In the genomic region with DNA sequence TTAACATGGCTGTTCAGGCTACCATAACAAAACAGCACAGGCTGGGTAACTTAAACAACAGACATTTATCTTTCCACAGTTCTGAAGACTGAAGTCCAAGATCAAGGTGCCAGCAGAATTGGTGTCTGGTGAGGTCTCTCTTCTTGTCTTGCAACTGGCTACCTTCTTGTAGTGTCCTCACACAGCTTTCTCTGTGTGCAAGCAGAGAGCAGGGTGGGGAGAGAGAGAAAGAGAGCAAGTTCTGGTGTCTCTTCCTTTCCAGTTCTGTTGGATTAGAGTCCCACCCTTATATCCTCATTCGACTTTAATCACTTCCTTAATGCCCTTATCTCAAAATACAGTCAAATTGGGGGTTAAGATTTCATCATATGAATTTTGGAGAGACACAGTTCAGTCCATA, we compare ENCODE assay signal across 21 cellular contexts.
"Had no signal": no experiment of that assay in that cellular context is flagged by ENCODE, and none has a peak within 500 bp of the region (broad histone marks: within the 10 kb centered on the region; RNA-seq: fewer than 3 reads in every experiment).

No MANE protein-coding gene starts in this region.

- DNase-seq: esophagus squamous epithelium; foreskin fibroblast; glutamatergic neuron; immature natural killer cell; left ventricle myocardium inferior; lower lobe of right lung; mesendoderm; natural killer cell; posterior cingulate gyrus; sigmoid colon; stimulated activated CD4-positive, alpha-beta T cell treated with anti-CD3 and anti-CD28 coated beads, Interleukin-2, amount 100 ng/mL, for 48 hours; stimulated activated naive CD8-positive, alpha-beta T cell treated with anti-CD3 and anti-CD28 coated beads, Interleukin-15, Interleukin-2, amounts not matched to agents 100 U/mL and 50 U/mL, for 24 hours; thyroid gland had no signal

- H3K27ac Mint-ChIP-seq: dendritic cell treated with granulocyte-macrophage colony-stimulating factor and Interleukin-4, amounts not matched to agents 40 ng/mL and 50 ng/mL, for 4 days; immature natural killer cell; natural killer cell; stimulated activated effector memory CD8-positive, alpha-beta T cell treated with anti-CD3 and anti-CD28 coated beads, Interleukin-12 subunit alpha, Interleukin-12 subunit beta, amount 100 ng/mL, for 72 hours; type B pancreatic cell had no signal

- H3K4me1 ChIP-seq: esophagus squamous epithelium, gastroesophageal sphincter, lower lobe of right lung, sigmoid colon, suprapubic skin, thyroid gland had no signal

- H3K9me3 ChIP-seq: esophagus squamous epithelium, gastroesophageal sphincter, left ventricle myocardium inferior, lower lobe of right lung, right atrium auricular region, sigmoid colon, suprapubic skin, thyroid gland had no signal

- ATAC-seq: gastroesophageal sphincter; lower lobe of right lung; natural killer cell; stimulated activated effector memory CD8-positive, alpha-beta T cell treated with anti-CD3 and anti-CD28 coated beads, Interleukin-12 subunit alpha, Interleukin-12 subunit beta, amount 100 ng/mL, for 72 hours; stimulated activated naive CD8-positive, alpha-beta T cell treated with anti-CD3 and anti-CD28 coated beads, Interleukin-15, Interleukin-2, amounts not matched to agents 100 U/mL and 50 U/mL, for 24 hours had no signal

- H3K9me3 Mint-ChIP-seq: immature natural killer cell; stimulated activated effector memory CD8-positive, alpha-beta T cell treated with anti-CD3 and anti-CD28 coated beads, Interleukin-12 subunit alpha, Interleukin-12 subunit beta, amount 100 ng/mL, for 72 hours had no signal

- H3K4me3 Mint-ChIP-seq: dendritic cell treated with granulocyte-macrophage colony-stimulating factor and Interleukin-4, amounts not matched to agents 40 ng/mL and 50 ng/mL, for 4 days; immature natural killer cell; natural killer cell; neural crest cell; stimulated activated effector memory CD8-positive, alpha-beta T cell treated with anti-CD3 and anti-CD28 coated beads, Interleukin-12 subunit alpha, Interleukin-12 subunit beta, amount 100 ng/mL, for 72 hours; type B pancreatic cell had no signal

- H3K36me3 Mint-ChIP-seq: stimulated activated effector memory CD8-positive, alpha-beta T cell treated with anti-CD3 and anti-CD28 coated beads, Interleukin-12 subunit alpha, Interleukin-12 subunit beta, amount 100 ng/mL, for 72 hours had no signal

- H3K27me3 ChIP-seq: esophagus squamous epithelium, gastroesophageal sphincter, right atrium auricular region, sigmoid colon, suprapubic skin, thyroid gland had no signal

- H3K4me1 Mint-ChIP-seq: immature natural killer cell, neural crest cell had no signal

- H3K36me3 ChIP-seq: esophagus squamous epithelium, gastroesophageal sphincter, left ventricle myocardium inferior, lower lobe of right lung, right atrium auricular region, sigmoid colon, suprapubic skin, thyroid gland had no signal

- H3K4me3 ChIP-seq: esophagus squamous epithelium, gastroesophageal sphincter, left ventricle myocardium inferior, lower lobe of right lung, right atrium auricular region, sigmoid colon, skin epidermis, suprapubic skin, thyroid gland had no signal

- H3K27me3 Mint-ChIP-seq: type B pancreatic cell had no signal

- H3K27ac ChIP-seq: esophagus squamous epithelium, gastroesophageal sphincter, left ventricle myocardium inferior, lower lobe of right lung, right atrium auricular region, sigmoid colon, skin epidermis, suprapubic skin, thyroid gland had no signal
